21 cellular contexts compared by ENCODE assay signal in genomic region chr18:11392292-11392691, GRCh38.
DNase-seq lines count a peak whose midpoint lies in the region; TF ChIP-seq lines count a peak whose summit lies in the region.
"Had no signal": no experiment of that assay in that cellular context is flagged by ENCODE, and none has a peak within 500 bp of the region (broad histone marks: within the 10 kb centered on the region; RNA-seq: fewer than 3 reads in every experiment).

No MANE protein-coding gene starts in this region.

- no peaks in the 10 kb centered on the region for H3K36me3 ChIP-seq in SJSA1
- H3K36me3 ChIP-seq: upper lobe of right lung had no signal

- peak overlapping the region; percentile 40 for H3K4me3 Mint-ChIP-seq in type B pancreatic cell
- H3K4me3 Mint-ChIP-seq: central memory CD8-positive, alpha-beta T cell; naive B cell; stimulated activated naive B cell treated with anti-CD40 and anti-IgM and Interleukin-4, amounts not matched to agents 10 μg/mL and 1 μg/mL and 100 μg/mL, for 72 hours had no signal

- peaks cover 22% of the 10 kb centered on the region for H3K4me1 ChIP-seq in SJSA1 (replicated peaks)
- H3K4me1 ChIP-seq: A549, upper lobe of right lung had no signal

- peak overlapping the region; percentile 54 for H3K27ac ChIP-seq in SJSA1
- H3K27ac ChIP-seq: A549, C4-2B, upper lobe of right lung had no signal

- H3K27me3 ChIP-seq in SJSA1 (replicated peaks), result no peaks in the 10 kb centered on the region
- H3K27me3 ChIP-seq: upper lobe of right lung had no signal

- DNase-seq in NCI-H748 (lab: John Stamatoyannopoulos, UW; ENCODE audit: unreplicated experiment) (peak; percentile 11), NCI-H748 treated with DMSO at 0.1 percent for 48 hours (lab: John Stamatoyannopoulos, UW) (no peak), SJSA1 (ENCODE audit: low read depth in 1 of 2, low spot score in 2 of 2) (peak; percentile 79 to 86), glomerular visceral epithelial cell (ENCODE audit: extremely low spot score) (peak; percentile 7), type B pancreatic cell (ENCODE audit: extremely low spot score, unreplicated experiment) (no peak), MV-4-11 (lab: John Stamatoyannopoulos, UW) (no peak), epidermal melanocyte (ENCODE audit: insufficient read length, low spot score) (no peak), T1000 (lab: John Stamatoyannopoulos, UW) (no peak)
- DNase-seq: GOT3; naive B cell; NCI-H187 treated with DMSO at 0.1 percent for 48 hours; NCI-H524 treated with DMSO at 0.1 percent for 48 hours; stimulated activated CD4-positive, alpha-beta T cell treated with anti-CD3 and anti-CD28 coated beads, Interleukin-12 subunit alpha, Interleukin-12 subunit beta, amount 100 ng/mL, for 4 hours; stimulated activated naive B cell treated with anti-CD40 and anti-IgM and Interleukin-4, amounts not matched to agents 10 μg/mL and 1 μg/mL and 100 μg/mL, for 72 hours; T-helper 1 cell; upper lobe of right lung had no signal

- H3K27me3 Mint-ChIP-seq in type B pancreatic cell, result no peaks in the 10 kb centered on the region
- H3K27me3 Mint-ChIP-seq: central memory CD8-positive, alpha-beta T cell had no signal

- H3K4me1 Mint-ChIP-seq in type B pancreatic cell (ENCODE audit: unreplicated experiment), result peaks cover 6% of the 10 kb centered on the region
- H3K4me1 Mint-ChIP-seq: central memory CD8-positive, alpha-beta T cell; naive B cell; stimulated activated naive B cell treated with anti-CD40 and anti-IgM and Interleukin-4, amounts not matched to agents 10 μg/mL and 1 μg/mL and 100 μg/mL, for 72 hours had no signal

- H3K9me3 ChIP-seq in SJSA1 (replicated peaks), result no peaks in the 10 kb centered on the region
- H3K9me3 ChIP-seq: A549, upper lobe of right lung had no signal

- H3K36me3 Mint-ChIP-seq in type B pancreatic cell, result no peaks in the 10 kb centered on the region
- H3K36me3 Mint-ChIP-seq: naive B cell; stimulated activated naive B cell treated with anti-CD40 and anti-IgM and Interleukin-4, amounts not matched to agents 10 μg/mL and 1 μg/mL and 100 μg/mL, for 72 hours had no signal

- H3K4me3 ChIP-seq in SJSA1, result peak overlapping the region; percentile 14
- H3K4me3 ChIP-seq: A549, lung, upper lobe of right lung had no signal

- H3K9me3 Mint-ChIP-seq in type B pancreatic cell, result no peaks in the 10 kb centered on the region

- no peak for TF ChIP-seq CTCF in type B pancreatic cell (conservative IDR thresholded peaks at IDR 0.05)

- peak overlapping the region; percentile 2 for H3K27ac Mint-ChIP-seq in type B pancreatic cell
- H3K27ac Mint-ChIP-seq: naive B cell; progenitor cell of endocrine pancreas; stimulated activated naive B cell treated with anti-CD40 and anti-IgM and Interleukin-4, amounts not matched to agents 10 μg/mL and 1 μg/mL and 100 μg/mL, for 72 hours had no signal

Comparison
In these comparisons a context has a peak if more than half of its experiments do, and no peak if none do; other contexts are left out.
1. DNase-seq: peak in NCI-H748 (single experiment), SJSA1 (2 of 2) and glomerular visceral epithelial cell (single experiment); none in NCI-H748 treated with DMSO at 0.1 percent for 48 hours (single experiment), type B pancreatic cell (single experiment), MV-4-11 (single experiment), epidermal melanocyte (single experiment) and T1000 (single experiment).